Comparison of ENCODE assay signal across 10 cellular contexts in genomic region chr17:29151567-29151966, GRCh38. TPM values are rescaled to one million over a fixed set of nuclear protein-coding genes. Genes with fewer than 3 reads are reported as not detected.
DNase-seq lines count a peak whose midpoint lies in the region; FAIRE-seq and TF ChIP-seq lines count a peak whose summit lies in the region.
"Had no signal": no experiment of that assay in that cellular context is flagged by ENCODE, and none has a peak within 500 bp of the region (broad histone marks: within the 10 kb centered on the region; RNA-seq: fewer than 3 reads in every experiment).

No MANE protein-coding gene starts in this region.

- H3K36me3 Mint-ChIP-seq in T-helper 1 cell treated with Interleukin-12 subunit alpha and Interleukin-12 subunit beta and Interleukin-4 antibody, amounts not matched to agents 30 μg/mL and 1 μg/mL, for 36 hours (ENCODE audit: low read depth): peaks cover 3% of the 10 kb centered on the region
- H3K36me3 Mint-ChIP-seq in astrocyte (ENCODE audit: low read depth, unreplicated experiment) (peaks cover 3% of the 10 kb centered on the region), type B pancreatic cell (peaks cover 4% of the 10 kb centered on the region)

- peak overlapping the region; percentile 45 for H3K4me2 ChIP-seq in astrocyte (ENCODE audit: low read length)

- no peaks in the 10 kb centered on the region for H3K36me3 ChIP-seq in astrocyte (ENCODE audit: insufficient read depth, low read length)
- H3K36me3 ChIP-seq: gastrocnemius medialis had no signal

- H3K4me3 ChIP-seq in astrocyte (ENCODE audit: insufficient read depth, low read depth, low read length): no peak overlapping the region
- H3K4me3 ChIP-seq: gastrocnemius medialis had no signal

- no peak for FAIRE-seq in astrocyte (lab: Jason Lieb, UNC)
- FAIRE-seq: A204.1 had no signal

- no peak overlapping the region for H3K9ac ChIP-seq in astrocyte (ENCODE audit: low read length)

- DNase-seq in T-helper 1 cell (no peak), astrocyte (ENCODE audit: low read depth) (peak; percentile 61), hepatic stellate cell (ENCODE audit: low spot score) (peak; percentile 74), type B pancreatic cell (ENCODE audit: extremely low spot score, unreplicated experiment) (no peak), NCI-H2029 (lab: John Stamatoyannopoulos, UW) (no peak), NCI-H345 (lab: John Stamatoyannopoulos, UW) (no peak), NCI-H2227 (lab: John Stamatoyannopoulos, UW; ENCODE audit: unreplicated experiment) (no peak)
- DNase-seq: gastrocnemius medialis had no signal

- peaks cover 46% of the 10 kb centered on the region for H3K4me1 Mint-ChIP-seq in T-helper 1 cell treated with Interleukin-12 subunit alpha and Interleukin-12 subunit beta and Interleukin-4 antibody, amounts not matched to agents 30 μg/mL and 1 μg/mL, for 36 hours (ENCODE audit: low read depth)
- H3K4me1 Mint-ChIP-seq in astrocyte (ENCODE audit: low read depth, unreplicated experiment): peaks cover 36% of the 10 kb centered on the region
- peaks cover 44% of the 10 kb centered on the region for H3K4me1 Mint-ChIP-seq in type B pancreatic cell (ENCODE audit: unreplicated experiment)

- H3K27me3 ChIP-seq in astrocyte (ENCODE audit: insufficient read depth, low read length): no peaks in the 10 kb centered on the region
- H3K27me3 ChIP-seq: gastrocnemius medialis had no signal

- H3K27ac ChIP-seq in astrocyte (ENCODE audit: low read depth, low read length): no peak overlapping the region
- H3K27ac ChIP-seq: gastrocnemius medialis had no signal

- H3K9me3 ChIP-seq in astrocyte (ENCODE audit: insufficient read depth, low read depth, low read length): no peaks in the 10 kb centered on the region
- H3K9me3 ChIP-seq: gastrocnemius medialis had no signal

- H3K27me3 Mint-ChIP-seq in T-helper 1 cell treated with Interleukin-12 subunit alpha and Interleukin-12 subunit beta and Interleukin-4 antibody, amounts not matched to agents 30 μg/mL and 1 μg/mL, for 36 hours (ENCODE audit: low read depth): no peaks in the 10 kb centered on the region
- H3K27me3 Mint-ChIP-seq in astrocyte (ENCODE audit: low read depth, unreplicated experiment): no peaks in the 10 kb centered on the region
- no peaks in the 10 kb centered on the region for H3K27me3 Mint-ChIP-seq in type B pancreatic cell

- H2AFZ ChIP-seq in astrocyte (ENCODE audit: low read depth, low read length): no peak overlapping the region

- TF ChIP-seq CTCF in astrocyte (IDR thresholded peaks at IDR 0.05; ENCODE audit: insufficient read depth, low read depth, low read length) (no peak), type B pancreatic cell (conservative IDR thresholded peaks at IDR 0.05) (no peak)

- H3K27ac Mint-ChIP-seq in T-helper 1 cell treated with Interleukin-12 subunit alpha and Interleukin-12 subunit beta and Interleukin-4 antibody, amounts not matched to agents 30 μg/mL and 1 μg/mL, for 36 hours: peak overlapping the region; percentile 50
- H3K27ac Mint-ChIP-seq in astrocyte (ENCODE audit: unreplicated experiment): peak overlapping the region; percentile 81
- H3K27ac Mint-ChIP-seq in type B pancreatic cell: peak overlapping the region; percentile 83

- H3K4me1 ChIP-seq in astrocyte (ENCODE audit: insufficient read depth, low read length): peaks cover 44% of the 10 kb centered on the region

- H3K4me3 Mint-ChIP-seq in T-helper 1 cell treated with Interleukin-12 subunit alpha and Interleukin-12 subunit beta and Interleukin-4 antibody, amounts not matched to agents 30 μg/mL and 1 μg/mL, for 36 hours: no peak overlapping the region
- H3K4me3 Mint-ChIP-seq in astrocyte (ENCODE audit: unreplicated experiment): no peak overlapping the region
- H3K4me3 Mint-ChIP-seq in type B pancreatic cell: peak overlapping the region; percentile 65

- H3K79me2 ChIP-seq in astrocyte (ENCODE audit: insufficient read depth, low read length): peaks cover 3% of the 10 kb centered on the region

- peaks cover 7% of the 10 kb centered on the region for H4K20me1 ChIP-seq in astrocyte (ENCODE audit: insufficient read depth, low read length)

- H3K9me3 Mint-ChIP-seq in T-helper 1 cell treated with Interleukin-12 subunit alpha and Interleukin-12 subunit beta and Interleukin-4 antibody, amounts not matched to agents 30 μg/mL and 1 μg/mL, for 36 hours: no peaks in the 10 kb centered on the region
- no peaks in the 10 kb centered on the region for H3K9me3 Mint-ChIP-seq in astrocyte (ENCODE audit: unreplicated experiment)
- H3K9me3 Mint-ChIP-seq in type B pancreatic cell: no peaks in the 10 kb centered on the region

RNA-seq across cellular contexts. Expression of gene MYO18A, which starts 28.6 kb away (rescaled TPM):
- total RNA-seq in astrocyte (35.5 and 45.9 TPM in 2 replicates), type B pancreatic cell (ENCODE audit: low replicate concordance) (46.6 and 49.1 TPM in 2 replicates)

Comparison
In these comparisons a context has a peak if more than half of its experiments do, and no peak if none do; other contexts are left out.
1. DNase-seq: peak in astrocyte (single experiment) and hepatic stellate cell (single experiment); none in T-helper 1 cell (0 of 5), type B pancreatic cell (single experiment), NCI-H2029 (single experiment), NCI-H345 (single experiment) and NCI-H2227 (single experiment).
2. Peak in every context shown above with its lines, with median percentiles within 50 percentile points of each other: H3K27ac Mint-ChIP-seq.